28 cellular contexts compared by ENCODE assay signal in genomic region chr16:16167927-16168326, GRCh38. TPM values are rescaled to one million over a fixed set of nuclear protein-coding genes. Genes with fewer than 3 reads are reported as not detected.
"Had no signal": no experiment of that assay in that cellular context is flagged by ENCODE, and none has a peak within 500 bp of the region (broad histone marks: within the 10 kb centered on the region; RNA-seq: fewer than 3 reads in every experiment).

No MANE protein-coding gene starts in this region.

- H2AFZ ChIP-seq: PC-9 had no signal

- DNase-seq: activated B cell treated with CpG ODN at 0.5 μM for 24 hours; activated CD4-positive, alpha-beta T cell treated with anti-CD3 and anti-CD28 coated beads for 1 hour; activated CD4-positive, alpha-beta T cell treated with anti-CD3 and anti-CD28 coated beads, Interleukin-2, amount 10 ng/mL, durations not matched to agents 24 days and 14 days; activated CD4-positive, alpha-beta T cell treated with anti-CD3 and anti-CD28 coated beads, Interleukin-2, amount 50 U/mL, for 48 hours; activated CD8-positive, alpha-beta memory T cell treated with anti-CD3 and anti-CD28 coated beads, Interleukin-2, amount 10 ng/mL, durations not matched to agents 7 days and 5 days; activated effector memory CD4-positive, alpha-beta T cell treated with Interleukin-2 at 50 U/mL for 16 hours; activated naive CD4-positive, alpha-beta T cell; activated T-cell treated with anti-CD3 and anti-CD28 coated beads, Interleukin-2, amount 50 U/mL, for 24 hours; amniotic stem cell; brain microvascular endothelial cell; cerebellar nuclear complex; KG1; NCI-H1092 treated with DMSO at 0.1 percent for 48 hours; NCI-H1417 treated with DMSO at 0.1 percent for 48 hours; NCI-H1694; NCI-H2029 treated with DMSO at 0.1 percent for 48 hours; NCI-H345; NCI-H510A treated with DMSO at 0.1 percent for 48 hours; NCI-H69; PC-9; SHP77 treated with DMSO at 0.1 percent for 48 hours; T1000 had no signal

- H3K36me3 Mint-ChIP-seq: activated CD8-positive, alpha-beta memory T cell treated with anti-CD3 and anti-CD28 coated beads, Interleukin-2, amount 10 ng/mL, durations not matched to agents 7 days and 5 days; activated naive CD4-positive, alpha-beta T cell treated with anti-CD3 and anti-CD28 coated beads, Interleukin-2, amount 50 U/mL, for 24 hours had no signal

- H3K27me3 Mint-ChIP-seq: activated CD4-positive, alpha-beta T cell treated with anti-CD3 and anti-CD28 coated beads, Interleukin-2, amount 10 ng/mL, durations not matched to agents 24 days and 14 days; activated CD8-positive, alpha-beta memory T cell treated with anti-CD3 and anti-CD28 coated beads, Interleukin-2, amount 10 ng/mL, durations not matched to agents 7 days and 5 days; activated naive CD4-positive, alpha-beta T cell treated with anti-CD3 and anti-CD28 coated beads, Interleukin-2, amount 50 U/mL, for 24 hours; activated T-cell treated with anti-CD3 and anti-CD28 coated beads, Interleukin-2, amount 50 U/mL, for 24 hours had no signal

- H3K27ac ChIP-seq: brain microvascular endothelial cell, PC-9 had no signal

- H3K36me3 ChIP-seq: brain microvascular endothelial cell had no signal

- ATAC-seq: activated CD8-positive, alpha-beta memory T cell treated with anti-CD3 and anti-CD28 coated beads, Interleukin-2, amount 10 ng/mL, durations not matched to agents 7 days and 5 days had no signal

- H3K4me2 ChIP-seq: PC-9 had no signal

- H3K4me3 ChIP-seq: PC-9 had no signal

- H3K9me3 Mint-ChIP-seq: activated CD4-positive, alpha-beta T cell treated with anti-CD3 and anti-CD28 coated beads, Interleukin-2, amount 10 ng/mL, durations not matched to agents 24 days and 14 days; activated naive CD4-positive, alpha-beta T cell treated with anti-CD3 and anti-CD28 coated beads, Interleukin-2, amount 50 U/mL, for 24 hours; activated T-cell treated with anti-CD3 and anti-CD28 coated beads, Interleukin-2, amount 50 U/mL, for 24 hours; activated T-helper 1 cell treated with anti-CD3 and anti-CD28 coated beads, Interleukin-12 subunit alpha, Interleukin-12 subunit beta, Interleukin-2, Interleukin-4 antibody, amounts not matched to agents 30 ng/mL and 10 ng/mL and 1 ng/mL, durations not matched to agents 14 hours and 24 hours and 36 hours; T-helper 1 cell treated with Interleukin-12 subunit alpha and Interleukin-12 subunit beta and Interleukin-4 antibody, amounts not matched to agents 30 μg/mL and 1 μg/mL, for 36 hours had no signal

- FAIRE-seq: TTC549 had no signal

- H3K4me3 Mint-ChIP-seq: activated B cell treated with CpG ODN at 0.5 μM for 24 hours; activated CD4-positive, alpha-beta T cell treated with anti-CD3 and anti-CD28 coated beads, Interleukin-2, amount 10 ng/mL, durations not matched to agents 24 days and 14 days; activated CD8-positive, alpha-beta memory T cell treated with anti-CD3 and anti-CD28 coated beads, Interleukin-2, amount 10 ng/mL, durations not matched to agents 7 days and 5 days; activated naive CD4-positive, alpha-beta T cell treated with anti-CD3 and anti-CD28 coated beads, Interleukin-2, amount 50 U/mL, for 24 hours; activated T-cell treated with anti-CD3 and anti-CD28 coated beads, Interleukin-2, amount 50 U/mL, for 24 hours; activated T-helper 1 cell treated with anti-CD3 and anti-CD28 coated beads, Interleukin-12 subunit alpha, Interleukin-12 subunit beta, Interleukin-2, Interleukin-4 antibody, amounts not matched to agents 30 ng/mL and 10 ng/mL and 1 ng/mL, durations not matched to agents 14 hours and 24 hours and 36 hours; T-helper 1 cell treated with Interleukin-12 subunit alpha and Interleukin-12 subunit beta and Interleukin-4 antibody, amounts not matched to agents 30 μg/mL and 1 μg/mL, for 36 hours had no signal

- H3K27ac Mint-ChIP-seq: activated B cell treated with CpG ODN at 0.5 μM for 24 hours; activated CD4-positive, alpha-beta T cell treated with anti-CD3 and anti-CD28 coated beads, Interleukin-2, amount 10 ng/mL, durations not matched to agents 24 days and 14 days; activated CD8-positive, alpha-beta memory T cell treated with anti-CD3 and anti-CD28 coated beads, Interleukin-2, amount 10 ng/mL, durations not matched to agents 7 days and 5 days; activated naive CD4-positive, alpha-beta T cell treated with anti-CD3 and anti-CD28 coated beads, Interleukin-2, amount 50 U/mL, for 24 hours; activated T-cell treated with anti-CD3 and anti-CD28 coated beads, Interleukin-2, amount 50 U/mL, for 24 hours; activated T-helper 1 cell treated with anti-CD3 and anti-CD28 coated beads, Interleukin-12 subunit alpha, Interleukin-12 subunit beta, Interleukin-2, Interleukin-4 antibody, amounts not matched to agents 30 ng/mL and 10 ng/mL and 1 ng/mL, durations not matched to agents 14 hours and 24 hours and 36 hours; T-helper 1 cell treated with Interleukin-12 subunit alpha and Interleukin-12 subunit beta and Interleukin-4 antibody, amounts not matched to agents 30 μg/mL and 1 μg/mL, for 36 hours had no signal

- H3K27me3 ChIP-seq: brain microvascular endothelial cell had no signal

- H3K4me1 Mint-ChIP-seq: activated B cell treated with CpG ODN at 0.5 μM for 24 hours; activated CD4-positive, alpha-beta T cell treated with anti-CD3 and anti-CD28 coated beads, Interleukin-2, amount 10 ng/mL, durations not matched to agents 24 days and 14 days; activated CD8-positive, alpha-beta memory T cell treated with anti-CD3 and anti-CD28 coated beads, Interleukin-2, amount 10 ng/mL, durations not matched to agents 7 days and 5 days; activated naive CD4-positive, alpha-beta T cell treated with anti-CD3 and anti-CD28 coated beads, Interleukin-2, amount 50 U/mL, for 24 hours had no signal

RNA-seq across cellular contexts. Expression of gene ABCC6, which starts 55.4 kb away (rescaled TPM):
- total RNA-seq: activated B cell treated with CpG ODN at 0.5 μM for 24 hours; activated CD4-positive, alpha-beta T cell treated with anti-CD3 and anti-CD28 coated beads, Interleukin-2, amount 10 ng/mL, durations not matched to agents 24 days and 14 days; activated T-helper 1 cell treated with anti-CD3 and anti-CD28 coated beads, Interleukin-12 subunit alpha, Interleukin-12 subunit beta, Interleukin-2, Interleukin-4 antibody, amounts not matched to agents 30 ng/mL and 10 ng/mL and 1 ng/mL, durations not matched to agents 14 hours and 24 hours and 36 hours; MCF 10A; SK-MEL-5 had no signal
